Comparison of ENCODE assay signal across 26 cellular contexts in the genomic region with DNA sequence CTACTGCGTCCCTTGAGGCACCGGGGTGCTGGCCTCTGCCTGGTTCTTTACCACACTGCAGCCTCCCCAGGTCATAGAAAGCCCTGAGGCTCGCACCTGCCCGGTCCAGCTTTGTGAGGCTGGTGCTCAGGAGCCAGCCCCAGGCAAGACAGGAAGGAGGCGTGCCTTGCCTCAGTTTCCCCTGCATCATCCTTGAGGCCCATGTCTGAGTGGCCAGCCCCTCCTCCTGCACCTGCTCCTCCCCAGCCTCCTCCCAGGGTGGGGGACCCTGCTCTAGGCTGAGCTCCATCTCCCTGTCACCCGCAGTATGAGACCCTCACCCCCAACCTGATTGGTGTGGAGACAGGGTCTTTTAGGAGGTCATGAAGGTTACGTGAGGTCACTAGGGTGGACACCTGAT.
"Had no signal": no experiment of that assay in that cellular context is flagged by ENCODE, and none has a peak within 500 bp of the region (broad histone marks: within the 10 kb centered on the region; RNA-seq: fewer than 3 reads in every experiment).

No MANE protein-coding gene starts in this region.

- H3K36me3 ChIP-seq: adrenal gland had no signal

- H3K27me3 Mint-ChIP-seq: activated CD4-positive, alpha-beta T cell treated with anti-CD3 and anti-CD28 coated beads, Interleukin-2, amount 10 ng/mL, durations not matched to agents 24 days and 14 days had no signal

- H3K4me3 ChIP-seq: adrenal gland, body of pancreas had no signal

- H3K9me3 ChIP-seq: adrenal gland, body of pancreas had no signal

- H3K4me1 ChIP-seq: adrenal gland had no signal

- DNase-seq: activated CD4-positive, alpha-beta memory T cell treated with anti-CD3 and anti-CD28 coated beads for 36 hours; activated CD4-positive, alpha-beta T cell treated with anti-CD3 and anti-CD28 coated beads for 36 hours; activated CD4-positive, alpha-beta T cell treated with anti-CD3 and anti-CD28 coated beads, Interleukin-2, amount 10 ng/mL, durations not matched to agents 24 days and 14 days; activated CD4-positive, CD25-positive, alpha-beta regulatory T cell; activated CD4-positive, CD25-positive, alpha-beta regulatory T cell treated with anti-CD3 and anti-CD28 coated beads, Interleukin-2, amount 50 U/mL, for 72 hours; activated CD8-positive, alpha-beta memory T cell treated with anti-CD3 and anti-CD28 coated beads, Interleukin-2, amount 50 U/mL, for 48 hours; activated gamma-delta T cell treated with Interleukin-2 at 50 U/mL for 16 hours; activated naive CD4-positive, alpha-beta T cell treated with anti-CD3 and anti-CD28 coated beads, Interleukin-2, amount 50 U/mL, for 16 hours; activated naive CD4-positive, alpha-beta T cell treated with Interleukin-2 at 50 U/mL for 16 hours; activated naive CD8-positive, alpha-beta T cell treated with anti-CD3 and anti-CD28 coated beads, Interleukin-2, amount 50 U/mL, for 24 hours; activated T-cell treated with anti-CD3 and anti-CD28 coated beads for 4 hours; activated T-cell treated with anti-CD3 and anti-CD28 coated beads, Interleukin-2, amount 50 U/mL, for 24 hours; activated T-cell treated with anti-CD3 and anti-CD28 coated beads, Interleukin-2, amount 50 U/mL, for 72 hours; amygdala; aorta; body of pancreas; caudate nucleus; cortex of kidney; dermis blood vessel endothelial cell; effector CD8-positive, alpha-beta T cell; foreskin fibroblast; head of caudate nucleus; T-helper 2 cell had no signal

- H3K4me3 Mint-ChIP-seq: activated CD4-positive, alpha-beta memory T cell treated with anti-CD3 and anti-CD28 coated beads for 36 hours; activated CD4-positive, alpha-beta T cell treated with anti-CD3 and anti-CD28 coated beads for 36 hours; activated CD4-positive, alpha-beta T cell treated with anti-CD3 and anti-CD28 coated beads, Interleukin-2, amount 10 ng/mL, durations not matched to agents 24 days and 14 days; activated naive CD8-positive, alpha-beta T cell; activated naive CD8-positive, alpha-beta T cell treated with anti-CD3 and anti-CD28 coated beads, Interleukin-2, amount 50 U/mL, for 24 hours; activated T-cell treated with anti-CD3 and anti-CD28 coated beads, Interleukin-2, amount 50 U/mL, for 24 hours; activated T-cell treated with anti-CD3 and anti-CD28 coated beads, Interleukin-2, amount 50 U/mL, for 72 hours had no signal

- H3K36me3 Mint-ChIP-seq: activated CD4-positive, alpha-beta memory T cell treated with anti-CD3 and anti-CD28 coated beads for 36 hours; activated naive CD8-positive, alpha-beta T cell had no signal

- H3K27ac Mint-ChIP-seq: activated CD4-positive, alpha-beta memory T cell treated with anti-CD3 and anti-CD28 coated beads for 36 hours; activated CD4-positive, alpha-beta T cell treated with anti-CD3 and anti-CD28 coated beads for 36 hours; activated CD4-positive, alpha-beta T cell treated with anti-CD3 and anti-CD28 coated beads, Interleukin-2, amount 10 ng/mL, durations not matched to agents 24 days and 14 days; activated naive CD8-positive, alpha-beta T cell; activated naive CD8-positive, alpha-beta T cell treated with anti-CD3 and anti-CD28 coated beads, Interleukin-2, amount 50 U/mL, for 24 hours; activated T-cell treated with anti-CD3 and anti-CD28 coated beads, Interleukin-2, amount 50 U/mL, for 24 hours; activated T-cell treated with anti-CD3 and anti-CD28 coated beads, Interleukin-2, amount 50 U/mL, for 72 hours had no signal

- H3K27me3 ChIP-seq: adrenal gland, body of pancreas had no signal

- H3K27ac ChIP-seq: adrenal gland, body of pancreas, epithelial cell of prostate had no signal

- ATAC-seq: activated CD4-positive, alpha-beta T cell treated with anti-CD3 and anti-CD28 coated beads for 36 hours; activated naive CD8-positive, alpha-beta T cell treated with anti-CD3 and anti-CD28 coated beads, Interleukin-2, amount 50 U/mL, for 24 hours; activated T-cell treated with anti-CD3 and anti-CD28 coated beads, Interleukin-2, amount 50 U/mL, for 72 hours; body of pancreas had no signal

- H3K9me3 Mint-ChIP-seq: activated CD4-positive, alpha-beta memory T cell treated with anti-CD3 and anti-CD28 coated beads for 36 hours; activated CD4-positive, alpha-beta T cell treated with anti-CD3 and anti-CD28 coated beads, Interleukin-2, amount 10 ng/mL, durations not matched to agents 24 days and 14 days; activated naive CD8-positive, alpha-beta T cell treated with anti-CD3 and anti-CD28 coated beads, Interleukin-2, amount 50 U/mL, for 24 hours; activated T-cell treated with anti-CD3 and anti-CD28 coated beads, Interleukin-2, amount 50 U/mL, for 24 hours; activated T-cell treated with anti-CD3 and anti-CD28 coated beads, Interleukin-2, amount 50 U/mL, for 72 hours had no signal
